In genomic region chr10:101367569-101368453, GRCh38 we compare ENCODE assay signal across 11 cellular contexts. TPM values are rescaled to one million over a fixed set of nuclear protein-coding genes. Genes with fewer than 3 reads are reported as not detected.
DNase-seq lines count a peak whose midpoint lies in the region; ATAC-seq and TF ChIP-seq lines count a peak whose summit lies in the region.
"Had no signal": no experiment of that assay in that cellular context is flagged by ENCODE, and none has a peak within 500 bp of the region (broad histone marks: within the 10 kb centered on the region; RNA-seq: fewer than 3 reads in every experiment).

No MANE protein-coding gene starts in this region.

- H3K4me1 ChIP-seq in Panc1 (ENCODE audit: control insufficient read depth, insufficient read depth, low read length) (0 out of 2 replicates have a peak, but pooled peaks cover 6% of the 10 kb centered on the region), mesendoderm (ENCODE audit: control insufficient read depth, low read depth, low read length) (no peaks in the 10 kb centered on the region)
- H3K4me1 ChIP-seq: Caco-2 had no signal

- no peak for TF ChIP-seq CTCF in Panc1 (IDR thresholded peaks at IDR 0.05)
- TF ChIP-seq CTCF in epithelial cell of proximal tubule (conservative IDR thresholded peaks at IDR 0.05; ENCODE audit: low read depth, low read length): no peak

- H3K9me3 Mint-ChIP-seq in activated T-cell treated with anti-CD3 and anti-CD28 coated beads, Interleukin-2, amount 50 U/mL, for 24 hours: no peaks in the 10 kb centered on the region
- H3K9me3 Mint-ChIP-seq in stimulated activated naive CD8-positive, alpha-beta T cell treated with anti-CD3 and anti-CD28 coated beads, Interleukin-15, Interleukin-2, amounts not matched to agents 100 ng/mL and 50 ng/mL, for 24 hours: no peaks in the 10 kb centered on the region
- H3K9me3 Mint-ChIP-seq: T-helper 1 cell treated with Interleukin-12 subunit alpha and Interleukin-12 subunit beta and Interleukin-4 antibody, amounts not matched to agents 30 μg/mL and 1 μg/mL, for 36 hours had no signal

- H3K4me1 Mint-ChIP-seq in activated T-cell treated with anti-CD3 and anti-CD28 coated beads, Interleukin-2, amount 50 U/mL, for 24 hours (ENCODE audit: low read depth): peaks cover 29% of the 10 kb centered on the region
- H3K4me1 Mint-ChIP-seq in stimulated activated naive CD8-positive, alpha-beta T cell treated with anti-CD3 and anti-CD28 coated beads, Interleukin-15, Interleukin-2, amounts not matched to agents 100 ng/mL and 50 ng/mL, for 24 hours (ENCODE audit: low read depth): peaks cover 13% of the 10 kb centered on the region

- H3K4me3 Mint-ChIP-seq in activated T-cell treated with anti-CD3 and anti-CD28 coated beads, Interleukin-2, amount 50 U/mL, for 24 hours: peak overlapping the region; percentile 29
- peak overlapping the region; percentile 7 for H3K4me3 Mint-ChIP-seq in stimulated activated naive CD8-positive, alpha-beta T cell treated with anti-CD3 and anti-CD28 coated beads, Interleukin-15, Interleukin-2, amounts not matched to agents 100 ng/mL and 50 ng/mL, for 24 hours
- H3K4me3 Mint-ChIP-seq: T-helper 1 cell treated with Interleukin-12 subunit alpha and Interleukin-12 subunit beta and Interleukin-4 antibody, amounts not matched to agents 30 μg/mL and 1 μg/mL, for 36 hours had no signal

- H2BK15ac ChIP-seq in mesendoderm (replicated peaks; ENCODE audit: low read depth): no peak overlapping the region

- no peak overlapping the region for H3K4me2 ChIP-seq in mesendoderm (ENCODE audit: low read length)

- no peak overlapping the region for H3K27ac ChIP-seq in Panc1 (ENCODE audit: low read length)
- H3K27ac ChIP-seq in mesendoderm (ENCODE audit: low read depth, low read length): no peak overlapping the region

- H3K27me3 Mint-ChIP-seq in activated T-cell treated with anti-CD3 and anti-CD28 coated beads, Interleukin-2, amount 50 U/mL, for 24 hours: no peaks in the 10 kb centered on the region
- H3K27me3 Mint-ChIP-seq in stimulated activated naive CD8-positive, alpha-beta T cell treated with anti-CD3 and anti-CD28 coated beads, Interleukin-15, Interleukin-2, amounts not matched to agents 100 ng/mL and 50 ng/mL, for 24 hours: no peaks in the 10 kb centered on the region

- H3K9ac ChIP-seq in mesendoderm (ENCODE audit: low read length): no peak overlapping the region

- peak overlapping the region; percentile 87 for H3K27ac Mint-ChIP-seq in activated T-cell treated with anti-CD3 and anti-CD28 coated beads, Interleukin-2, amount 50 U/mL, for 24 hours
- peak overlapping the region; percentile 65 for H3K27ac Mint-ChIP-seq in stimulated activated naive CD8-positive, alpha-beta T cell treated with anti-CD3 and anti-CD28 coated beads, Interleukin-15, Interleukin-2, amounts not matched to agents 100 ng/mL and 50 ng/mL, for 24 hours
- H3K27ac Mint-ChIP-seq: T-helper 1 cell treated with Interleukin-12 subunit alpha and Interleukin-12 subunit beta and Interleukin-4 antibody, amounts not matched to agents 30 μg/mL and 1 μg/mL, for 36 hours had no signal

- H3K23ac ChIP-seq in mesendoderm (ENCODE audit: low read length): no peak overlapping the region

- no CpG with 5 or more reads among the region's 9 CpGs for WGBS in mesendoderm (ENCODE audit: extremely low coverage, insufficient coverage, low lambda C conversion rate)

- peak; percentile 92 for ATAC-seq in Panc1
- no peak for ATAC-seq in HG03135 (IDR thresholded peaks at IDR 0.05; ENCODE audit: unreplicated experiment)

- peaks cover 38% of the 10 kb centered on the region for H3K36me3 Mint-ChIP-seq in activated T-cell treated with anti-CD3 and anti-CD28 coated beads, Interleukin-2, amount 50 U/mL, for 24 hours (ENCODE audit: low read depth)
- H3K36me3 Mint-ChIP-seq in stimulated activated naive CD8-positive, alpha-beta T cell treated with anti-CD3 and anti-CD28 coated beads, Interleukin-15, Interleukin-2, amounts not matched to agents 100 ng/mL and 50 ng/mL, for 24 hours (ENCODE audit: low read depth): peaks cover 40% of the 10 kb centered on the region

- CTCF ChIA-PET in Panc1 (lab: Charles Lee): interaction anchor here (0.6 kb wide), 1 partner anchor 96 kb away, joined by 3 read pairs; no protein-coding TSS in a partner anchor

- no peak overlapping the region for H2BK5ac ChIP-seq in mesendoderm (ENCODE audit: low read length)

- in situ Hi-C loops in Panc1 (cut with HindIII; ENCODE audit: low pct_unique_long_range_greater_than_20kb, low sequenced_read_pairs): no loop called here

- no peak overlapping the region for H3K4ac ChIP-seq in mesendoderm (ENCODE audit: low read depth, low read length)

- H4K5ac ChIP-seq in mesendoderm (ENCODE audit: low read length): no peak overlapping the region

- H2AK5ac ChIP-seq in mesendoderm (ENCODE audit: low read length): no peak overlapping the region

- peak; percentile 35 for DNase-seq in activated T-cell treated with anti-CD3 and anti-CD28 coated beads, Interleukin-2, amount 50 U/mL, for 24 hours
- no peak for DNase-seq in activated T-cell treated with anti-CD3 and anti-CD28 coated beads, Interleukin-2, amount 50 U/mL, for 48 hours
- DNase-seq in Panc1 (ENCODE audit: low read depth, low spot score) (peak; percentile 67), epithelial cell of proximal tubule (ENCODE audit: low read depth) (peak; percentile 78), NOMO-1 treated with dmso at 0.1 percent for 144 hours (lab: John Stamatoyannopoulos, UW; ENCODE audit: unreplicated experiment) (no peak), mesendoderm (no peak)
- DNase-seq: Caco-2, NCI-H187 had no signal

- no peak overlapping the region for H4K8ac ChIP-seq in mesendoderm (ENCODE audit: low read depth, low read length)

- BruUV-seq in Panc1 (replicated peaks; lab: Mats Ljungman, UMichigan): no TSS peak

- no peak overlapping the region for H2BK120ac ChIP-seq in mesendoderm (ENCODE audit: low read depth, low read length)

- H3K36me3 ChIP-seq in Panc1 (ENCODE audit: control insufficient read depth, insufficient read depth, low read length): no peaks in the 10 kb centered on the region
- no peaks in the 10 kb centered on the region for H3K36me3 ChIP-seq in mesendoderm (ENCODE audit: control insufficient read depth, insufficient read depth, low read length)

- no peaks in the 10 kb centered on the region for H3K79me2 ChIP-seq in mesendoderm (ENCODE audit: control insufficient read depth, insufficient read depth, low read length)

- H3K79me1 ChIP-seq in mesendoderm (ENCODE audit: low read length): peaks cover 3% of the 10 kb centered on the region

- POLR2A ChIA-PET in Panc1 (lab: Charles Lee): no interaction called here

- intact Hi-C loops in Panc1 (cut with micrococcal nuclease; ENCODE audit: unreplicated experiment): no loop called here

- no peak overlapping the region for H3K56ac ChIP-seq in mesendoderm (ENCODE audit: low read length)

- H3K4me3 ChIP-seq in Panc1 (ENCODE audit: low read depth in 2 of 2, low read length in 2 of 2) (no peak overlapping the region), epithelial cell of proximal tubule (ENCODE audit: low read depth, low read length) (no peak overlapping the region), mesendoderm (ENCODE audit: low read length) (no peak overlapping the region)

- H3K27me3 ChIP-seq in Panc1 (ENCODE audit: control insufficient read depth, insufficient read depth, low read length) (no peaks in the 10 kb centered on the region), mesendoderm (ENCODE audit: insufficient read depth, low read length, poor library complexity) (no peaks in the 10 kb centered on the region)

- H3K9me3 ChIP-seq in Panc1 (ENCODE audit: control insufficient read depth, insufficient read depth, low read depth, low read length): no peaks in the 10 kb centered on the region
- H3K9me3 ChIP-seq: Caco-2 had no signal

- H3K18ac ChIP-seq in mesendoderm (ENCODE audit: low read length): no peak overlapping the region

RNA-seq across cellular contexts. Expression of gene BTRC, which starts 13.8 kb away (rescaled TPM):
- 22.1 TPM for total RNA-seq in Panc1 (2021; ENCODE audit: unreplicated experiment)
- 8.0 TPM for polyA plus RNA-seq in Panc1 (2012; ENCODE audit: insufficient read length)
- total RNA-seq in epithelial cell of proximal tubule: 7.4 and 14.2 TPM in 2 replicates
- polyA plus RNA-seq in mesendoderm (2013, experiment 1 of 2): 8.4 TPM
- polyA plus RNA-seq in mesendoderm (2013, experiment 2 of 2): 8.6 TPM

Comparison
In these comparisons a context has a peak if more than half of its experiments do, and no peak if none do; other contexts are left out.
1. DNase-seq: peak in activated T-cell treated with anti-CD3 and anti-CD28 coated beads, Interleukin-2, amount 50 U/mL, for 24 hours (single experiment), Panc1 (single experiment) and epithelial cell of proximal tubule (single experiment); none in activated T-cell treated with anti-CD3 and anti-CD28 coated beads, Interleukin-2, amount 50 U/mL, for 48 hours (0 of 2), NOMO-1 treated with dmso at 0.1 percent for 144 hours (single experiment) and mesendoderm (single experiment).